In genomic region chr7:47552631-47553030, GRCh38 we compare ENCODE assay signal across 1 cellular context.
TF ChIP-seq lines count a peak whose summit lies in the region.

No MANE protein-coding gene starts in this region.

TF ChIP-seq in WTC11, 78 proteins besides CTCF, POLR2A, EP300 and RAD21 (continued from another document):
- no peak for TF ChIP-seq PRDM15 (CRISPR knock-in tag; IDR thresholded peaks at IDR 0.05)
- TF ChIP-seq KAT7 (CRISPR knock-in tag; IDR thresholded peaks at IDR 0.05; ENCODE audit: borderline replicate concordance) = no peak
- no peak for TF ChIP-seq E2F1 (CRISPR knock-in tag; IDR thresholded peaks at IDR 0.05)
- no peak for TF ChIP-seq HMGA2 (CRISPR knock-in tag; IDR thresholded peaks at IDR 0.05)
- TF ChIP-seq ATF2 (CRISPR knock-in tag; IDR thresholded peaks at IDR 0.05; ENCODE audit: borderline replicate concordance, low read depth) = no peak
- TF ChIP-seq PRRX2 (CRISPR knock-in tag; IDR thresholded peaks at IDR 0.05) = no peak
- no peak for TF ChIP-seq GABPB1 (CRISPR knock-in tag; IDR thresholded peaks at IDR 0.05)
- no peak for TF ChIP-seq NR2C2 (CRISPR knock-in tag; IDR thresholded peaks at IDR 0.05)
- TF ChIP-seq TEAD4 (CRISPR knock-in tag; IDR thresholded peaks at IDR 0.05) = no peak
- TF ChIP-seq, protein P1, sequence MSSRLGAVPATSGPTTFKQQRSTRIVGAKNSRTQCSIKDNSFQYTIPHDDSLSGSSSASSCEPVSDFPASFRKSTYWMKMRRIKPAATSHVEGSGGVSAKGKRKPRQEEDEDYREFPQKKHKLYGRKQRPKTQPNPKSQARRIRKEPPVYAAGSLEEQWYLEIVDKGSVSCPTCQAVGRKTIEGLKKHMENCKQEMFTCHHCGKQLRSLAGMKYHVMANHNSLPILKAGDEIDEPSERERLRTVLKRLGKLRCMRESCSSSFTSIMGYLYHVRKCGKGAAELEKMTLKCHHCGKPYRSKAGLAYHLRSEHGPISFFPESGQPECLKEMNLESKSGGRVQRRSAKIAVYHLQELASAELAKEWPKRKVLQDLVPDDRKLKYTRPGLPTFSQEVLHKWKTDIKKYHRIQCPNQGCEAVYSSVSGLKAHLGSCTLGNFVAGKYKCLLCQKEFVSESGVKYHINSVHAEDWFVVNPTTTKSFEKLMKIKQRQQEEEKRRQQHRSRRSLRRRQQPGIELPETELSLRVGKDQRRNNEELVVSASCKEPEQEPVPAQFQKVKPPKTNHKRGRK (CRISPR knock-in tag; IDR thresholded peaks at IDR 0.05; ENCODE audit: borderline replicate concordance) = no peak
- TF ChIP-seq SP1 (CRISPR knock-in tag; conservative IDR thresholded peaks at IDR 0.05) = no peak
- TF ChIP-seq FOXP4 (CRISPR knock-in tag; IDR thresholded peaks at IDR 0.05) = no peak
